In genomic region chr14:100291305-100292075, GRCh38 we compare ENCODE assay signal across 24 cellular contexts. TPM values are rescaled to one million over a fixed set of nuclear protein-coding genes. Genes with fewer than 3 reads are reported as not detected.
DNase-seq lines count a peak whose midpoint lies in the region; ATAC-seq, FAIRE-seq and TF ChIP-seq lines count a peak whose summit lies in the region.
"Had no signal": no experiment of that assay in that cellular context is flagged by ENCODE, and none has a peak within 500 bp of the region (broad histone marks: within the 10 kb centered on the region; RNA-seq: fewer than 3 reads in every experiment).

No MANE protein-coding gene starts in this region.

- no peaks in the 10 kb centered on the region for H3K27me3 ChIP-seq in adrenal gland
- H3K27me3 ChIP-seq in HepG2 (ENCODE audit: control insufficient read depth in 1 of 2, insufficient read depth in 2 of 2, low read length in 2 of 2): no peaks in the 10 kb centered on the region
- H3K27me3 ChIP-seq in thyroid gland: no peaks in the 10 kb centered on the region
- H3K27me3 ChIP-seq: foreskin keratinocyte, hepatocyte had no signal

- H3K27me3 Mint-ChIP-seq in activated naive CD8-positive, alpha-beta T cell treated with anti-CD3 and anti-CD28 coated beads, Interleukin-2, amount 10 ng/mL, durations not matched to agents 7 days and 5 days: no peaks in the 10 kb centered on the region
- no peaks in the 10 kb centered on the region for H3K27me3 Mint-ChIP-seq in activated naive CD8-positive, alpha-beta T cell treated with anti-CD3 and anti-CD28 coated beads, Interleukin-2, amount 50 U/mL, for 24 hours
- H3K27me3 Mint-ChIP-seq in activated T-helper 2 cell treated with anti-CD3 and anti-CD28 coated beads, Interferon-gamma antibody, Interleukin-2, Interleukin-4, amounts not matched to agents 10 μg/mL and 5 μg/mL and 100 μg/mL, durations not matched to agents 14 hours and 24 hours and 36 hours (ENCODE audit: low read depth): no peaks in the 10 kb centered on the region
- H3K27me3 Mint-ChIP-seq: activated CD4-positive, alpha-beta memory T cell treated with anti-CD3 and anti-CD28 coated beads, Interleukin-2, amount 10 ng/mL, durations not matched to agents 7 days and 5 days; activated naive CD4-positive, alpha-beta T cell treated with anti-CD3 and anti-CD28 coated beads, Interleukin-2, amount 10 ng/mL, durations not matched to agents 7 days and 5 days had no signal

- H3K4me3 ChIP-seq in adrenal gland (no peak overlapping the region), HepG2 (replicated peaks in 1 of 3; ENCODE audit: insufficient read depth in 1 of 3, low read depth in 2 of 3, low read length in 3 of 3) (peak overlapping the region in 1 of 3 experiments; percentile 18; a peak in 2 of 6 replicates), thyroid gland (replicated peaks in 1 of 3) (no peak overlapping the region)
- H3K4me3 ChIP-seq: hepatocyte, lung, SK-N-MC had no signal

- intact Hi-C loops in adrenal gland (cut with DNase I) (no loop called here), HepG2 (cut with micrococcal nuclease; ENCODE audit: unreplicated experiment) (loop anchor here (2.0 kb wide), 1 partner anchor 13 kb away; no protein-coding TSS in a partner anchor), thyroid gland (cut with DNase I) (no loop called here)
- intact Hi-C loops in activated T-helper 2 cell treated with anti-CD3 and anti-CD28 coated beads, Interferon-gamma antibody, Interleukin-2, Interleukin-4, amounts not matched to agents 10 μg/mL and 5 μg/mL and 100 μg/mL, durations not matched to agents 14 hours and 24 hours and 36 hours (cut with micrococcal nuclease): no loop called here

- no peak for TF ChIP-seq EP300 in HepG2 (IDR thresholded peaks at IDR 0.05; ENCODE audit: low read depth in 2 of 2, low read length in 2 of 2)
- TF ChIP-seq EP300 in HepG2 (CRISPR knock-in tag; IDR thresholded peaks at IDR 0.05; ENCODE audit: borderline replicate concordance): no peak

- no peak overlapping the region for H3K4me3 Mint-ChIP-seq in activated naive CD8-positive, alpha-beta T cell treated with anti-CD3 and anti-CD28 coated beads, Interleukin-2, amount 10 ng/mL, durations not matched to agents 7 days and 5 days
- no peak overlapping the region for H3K4me3 Mint-ChIP-seq in activated naive CD8-positive, alpha-beta T cell treated with anti-CD3 and anti-CD28 coated beads, Interleukin-2, amount 50 U/mL, for 24 hours
- H3K4me3 Mint-ChIP-seq in activated T-helper 2 cell treated with anti-CD3 and anti-CD28 coated beads, Interferon-gamma antibody, Interleukin-2, Interleukin-4, amounts not matched to agents 10 μg/mL and 5 μg/mL and 100 μg/mL, durations not matched to agents 14 hours and 24 hours and 36 hours (ENCODE audit: low read depth): no peak overlapping the region
- H3K4me3 Mint-ChIP-seq: activated CD4-positive, alpha-beta memory T cell treated with anti-CD3 and anti-CD28 coated beads, Interleukin-2, amount 10 ng/mL, durations not matched to agents 7 days and 5 days; activated naive CD4-positive, alpha-beta T cell treated with anti-CD3 and anti-CD28 coated beads, Interleukin-2, amount 10 ng/mL, durations not matched to agents 7 days and 5 days; immature natural killer cell had no signal

- H3K4me2 ChIP-seq in HepG2 (ENCODE audit: low read depth, low read length): peak overlapping the region; percentile 61
- H3K4me2 ChIP-seq: hepatocyte had no signal

- POLR2A ChIA-PET in activated naive CD8-positive, alpha-beta T cell treated with anti-CD3 and anti-CD28 coated beads, Interleukin-2, amount 10 ng/mL, durations not matched to agents 7 days and 5 days (lab: Charles Lee): interaction anchor here (0.6 kb wide), 1 partner anchor 10 kb away, joined by 3 read pairs; no protein-coding TSS in a partner anchor
- POLR2A ChIA-PET in HepG2 (lab: Yijun Ruan, JAX): interaction anchor here (0.9 to 1.7 kb wide), 5 partner anchors 12 to 86 kb away, joined by 3 to 8 read pairs (median 7); partner anchors contain the start of gene SLC25A29

- H3K9me3 ChIP-seq in adrenal gland (replicated peaks in 1 of 3): no peaks in the 10 kb centered on the region
- H3K9me3 ChIP-seq in HepG2 (ENCODE audit: low read length): no peaks in the 10 kb centered on the region
- H3K9me3 ChIP-seq in thyroid gland: no peaks in the 10 kb centered on the region

- no peaks in the 10 kb centered on the region for H4K20me1 ChIP-seq in HepG2 (ENCODE audit: insufficient read depth, low read length)

- H3K4me1 ChIP-seq in adrenal gland (replicated peaks in 1 of 2) (peaks cover 13 to 25% of the 10 kb centered on the region in 2 donors), HepG2 (ENCODE audit: insufficient read depth, low read length) (peaks cover 67% of the 10 kb centered on the region), thyroid gland (peaks cover 86 to 94% of the 10 kb centered on the region in 2 donors)
- H3K4me1 ChIP-seq: foreskin keratinocyte had no signal

- no peak overlapping the region for H3K27ac Mint-ChIP-seq in activated naive CD8-positive, alpha-beta T cell treated with anti-CD3 and anti-CD28 coated beads, Interleukin-2, amount 10 ng/mL, durations not matched to agents 7 days and 5 days
- no peak overlapping the region for H3K27ac Mint-ChIP-seq in activated naive CD8-positive, alpha-beta T cell treated with anti-CD3 and anti-CD28 coated beads, Interleukin-2, amount 50 U/mL, for 24 hours
- no peak overlapping the region for H3K27ac Mint-ChIP-seq in activated T-helper 2 cell treated with anti-CD3 and anti-CD28 coated beads, Interferon-gamma antibody, Interleukin-2, Interleukin-4, amounts not matched to agents 10 μg/mL and 5 μg/mL and 100 μg/mL, durations not matched to agents 14 hours and 24 hours and 36 hours
- H3K27ac Mint-ChIP-seq: activated CD4-positive, alpha-beta memory T cell treated with anti-CD3 and anti-CD28 coated beads, Interleukin-2, amount 10 ng/mL, durations not matched to agents 7 days and 5 days; activated naive CD4-positive, alpha-beta T cell treated with anti-CD3 and anti-CD28 coated beads, Interleukin-2, amount 10 ng/mL, durations not matched to agents 7 days and 5 days; immature natural killer cell had no signal

- H3K9ac ChIP-seq in HepG2 (ENCODE audit: insufficient read depth, low read depth, low read length): peak overlapping the region; percentile 59

- TF ChIP-seq POLR2A in adrenal gland (IDR thresholded peaks at IDR 0.05): no peak
- no peak for TF ChIP-seq POLR2A in HepG2 (IDR thresholded peaks at IDR 0.05; ENCODE audit: insufficient read depth in 1 of 2, low read depth in 2 of 2, low read length in 2 of 2)
- no peak for TF ChIP-seq POLR2A in thyroid gland (IDR thresholded peaks at IDR 0.05)

- no peak for ATAC-seq in activated naive CD8-positive, alpha-beta T cell treated with anti-CD3 and anti-CD28 coated beads, Interleukin-2, amount 10 ng/mL, durations not matched to agents 7 days and 5 days (ENCODE audit: low read depth)
- no peak for ATAC-seq in activated naive CD8-positive, alpha-beta T cell treated with anti-CD3 and anti-CD28 coated beads, Interleukin-2, amount 50 U/mL, for 24 hours
- ATAC-seq in HepG2: no peak
- no peak for ATAC-seq in HG02623 (IDR thresholded peaks at IDR 0.05; ENCODE audit: unreplicated experiment)
- ATAC-seq: foreskin keratinocyte had no signal

- no peak overlapping the region for H2AFZ ChIP-seq in HepG2 (ENCODE audit: low read length)
- H2AFZ ChIP-seq: hepatocyte had no signal

- no peaks in the 10 kb centered on the region for H3K79me2 ChIP-seq in HepG2 (ENCODE audit: insufficient read depth, low read length)

- no peaks in the 10 kb centered on the region for H3K36me3 Mint-ChIP-seq in activated naive CD8-positive, alpha-beta T cell treated with anti-CD3 and anti-CD28 coated beads, Interleukin-2, amount 10 ng/mL, durations not matched to agents 7 days and 5 days
- no peaks in the 10 kb centered on the region for H3K36me3 Mint-ChIP-seq in activated naive CD8-positive, alpha-beta T cell treated with anti-CD3 and anti-CD28 coated beads, Interleukin-2, amount 50 U/mL, for 24 hours (ENCODE audit: low read depth)
- H3K36me3 Mint-ChIP-seq in activated T-helper 2 cell treated with anti-CD3 and anti-CD28 coated beads, Interferon-gamma antibody, Interleukin-2, Interleukin-4, amounts not matched to agents 10 μg/mL and 5 μg/mL and 100 μg/mL, durations not matched to agents 14 hours and 24 hours and 36 hours (ENCODE audit: low read depth): no peaks in the 10 kb centered on the region
- H3K36me3 Mint-ChIP-seq: activated naive CD4-positive, alpha-beta T cell treated with anti-CD3 and anti-CD28 coated beads, Interleukin-2, amount 10 ng/mL, durations not matched to agents 7 days and 5 days; IgD-negative memory B cell; immature natural killer cell had no signal

- 89 to 98% (median 93%) methylated on average over 5 to 13 of the region's 13 CpGs for WGBS in adrenal gland, 4 donors
- 76% methylated on average over 5 of the region's 13 CpGs for WGBS in HepG2 (ENCODE audit: low lambda C conversion rate)
- 80 to 91% methylated on average over 5 to 8 of the region's 13 CpGs for WGBS in thyroid gland, 2 donors

- H3K4me1 Mint-ChIP-seq in activated naive CD8-positive, alpha-beta T cell treated with anti-CD3 and anti-CD28 coated beads, Interleukin-2, amount 10 ng/mL, durations not matched to agents 7 days and 5 days: no peaks in the 10 kb centered on the region
- no peaks in the 10 kb centered on the region for H3K4me1 Mint-ChIP-seq in activated naive CD8-positive, alpha-beta T cell treated with anti-CD3 and anti-CD28 coated beads, Interleukin-2, amount 50 U/mL, for 24 hours
- no peaks in the 10 kb centered on the region for H3K4me1 Mint-ChIP-seq in activated T-helper 2 cell treated with anti-CD3 and anti-CD28 coated beads, Interferon-gamma antibody, Interleukin-2, Interleukin-4, amounts not matched to agents 10 μg/mL and 5 μg/mL and 100 μg/mL, durations not matched to agents 14 hours and 24 hours and 36 hours (ENCODE audit: low read depth)
- H3K4me1 Mint-ChIP-seq: activated CD4-positive, alpha-beta memory T cell treated with anti-CD3 and anti-CD28 coated beads, Interleukin-2, amount 10 ng/mL, durations not matched to agents 7 days and 5 days had no signal

- no peak for TF ChIP-seq RAD21 in HepG2 (CRISPR knock-in tag; IDR thresholded peaks at IDR 0.05)

- in situ Hi-C loops in HepG2 (cut with HindIII; ENCODE audit: extremely low pct_ligation_motif_present, low pct_unique_long_range_greater_than_20kb) (no loop called here), KBM-7 (cut with MboI; ENCODE audit: low pct_unique_long_range_greater_than_20kb, low sequenced_read_pairs) (no loop called here)

- no TSS peak for BruUV-seq in HepG2 (replicated peaks; lab: Mats Ljungman, UMichigan)

- no peaks in the 10 kb centered on the region for H3K9me3 Mint-ChIP-seq in activated naive CD8-positive, alpha-beta T cell treated with anti-CD3 and anti-CD28 coated beads, Interleukin-2, amount 10 ng/mL, durations not matched to agents 7 days and 5 days
- no peaks in the 10 kb centered on the region for H3K9me3 Mint-ChIP-seq in activated naive CD8-positive, alpha-beta T cell treated with anti-CD3 and anti-CD28 coated beads, Interleukin-2, amount 50 U/mL, for 24 hours
- no peaks in the 10 kb centered on the region for H3K9me3 Mint-ChIP-seq in activated T-helper 2 cell treated with anti-CD3 and anti-CD28 coated beads, Interferon-gamma antibody, Interleukin-2, Interleukin-4, amounts not matched to agents 10 μg/mL and 5 μg/mL and 100 μg/mL, durations not matched to agents 14 hours and 24 hours and 36 hours
- H3K9me3 Mint-ChIP-seq: activated CD4-positive, alpha-beta memory T cell treated with anti-CD3 and anti-CD28 coated beads, Interleukin-2, amount 10 ng/mL, durations not matched to agents 7 days and 5 days; activated naive CD4-positive, alpha-beta T cell treated with anti-CD3 and anti-CD28 coated beads, Interleukin-2, amount 10 ng/mL, durations not matched to agents 7 days and 5 days; IgD-negative memory B cell; immature natural killer cell had no signal

- peak; percentile 21 for DNase-seq in activated naive CD8-positive, alpha-beta T cell treated with anti-CD3 and anti-CD28 coated beads, Interleukin-2, amount 10 ng/mL, durations not matched to agents 7 days and 5 days
- DNase-seq in activated naive CD8-positive, alpha-beta T cell treated with anti-CD3 and anti-CD28 coated beads, Interleukin-2, amount 50 U/mL, for 24 hours: no peak
- DNase-seq in adrenal gland: peak in 4 of 7 donors; percentile 7 to 21 (median 15)
- DNase-seq in HepG2 (ENCODE audit: low spot score): no peak
- no peak for DNase-seq in thyroid gland
- DNase-seq in KBM-7: no peak
- DNase-seq in activated T-helper 2 cell treated with anti-CD3 and anti-CD28 coated beads, Interferon-gamma antibody, Interleukin-2, Interleukin-4, amounts not matched to agents 10 μg/mL and 5 μg/mL and 100 μg/mL, durations not matched to agents 14 hours and 24 hours and 36 hours (ENCODE audit: low spot score): no peak
- DNase-seq: activated CD4-positive, alpha-beta memory T cell treated with anti-CD3 and anti-CD28 coated beads, Interleukin-2, amount 10 ng/mL, durations not matched to agents 7 days and 5 days; activated naive CD4-positive, alpha-beta T cell treated with anti-CD3 and anti-CD28 coated beads, Interleukin-2, amount 10 ng/mL, durations not matched to agents 7 days and 5 days; foreskin keratinocyte; immature natural killer cell; NCI-H1694; NCI-H2171 treated with DMSO at 0.1 percent for 48 hours; NCI-H526 treated with DMSO at 0.1 percent for 48 hours; occipital lobe had no signal

- CTCF ChIA-PET in HepG2 (lab: Yijun Ruan, JAX; ENCODE audit: low intra/inter-chr PET ratio, low total read pairs): no interaction called here

- no peak overlapping the region for H3K27ac ChIP-seq in adrenal gland
- H3K27ac ChIP-seq in HepG2 (ENCODE audit: extremely low read length, insufficient read depth, low read length): peak overlapping the region; percentile 86
- peak overlapping the region; percentile 14 to 93 (median 87) for H3K27ac ChIP-seq in thyroid gland
- H3K27ac ChIP-seq: C4-2B, foreskin keratinocyte, hepatocyte, SK-N-MC had no signal

- H3K36me3 ChIP-seq in adrenal gland (replicated peaks in 1 of 2) (peaks cover 0 to 22% of the 10 kb centered on the region in 2 donors), HepG2 (replicated peaks in 1 of 2; ENCODE audit: control insufficient read depth in 1 of 2, insufficient read depth in 2 of 2, low read length in 2 of 2) (no peaks in the 10 kb centered on the region; a peak in 1 of 5 replicates), thyroid gland (peaks cover 25 to 27% of the 10 kb centered on the region in 2 donors)

- FAIRE-seq in HepG2 (lab: Jason Lieb, UNC): no peak
- FAIRE-seq: astrocyte had no signal

- TF ChIP-seq CTCF in adrenal gland (IDR thresholded peaks at IDR 0.05) (no peak), HepG2 (CRISPR knock-in tag; IDR thresholded peaks at IDR 0.05) (no peak), thyroid gland (IDR thresholded peaks at IDR 0.05) (no peak)

RNA-seq across cellular contexts. Expression of gene SLC25A29, which starts 14.8 kb away (rescaled TPM):
- total RNA-seq in activated naive CD8-positive, alpha-beta T cell treated with anti-CD3 and anti-CD28 coated beads, Interleukin-2, amount 10 ng/mL, durations not matched to agents 7 days and 5 days: 10 to 100 TPM; 17.3 to 18.1 TPM
- 100 to 1,000 TPM in 2 of 8 donors, 10 to 100 TPM in 6; 34.4 to 118 (median 88.4) TPM for total RNA-seq in adrenal gland
- polyA plus RNA-seq in adrenal gland: 100 to 1,000 TPM in 2 of 3 donors, 1 to 10 TPM in 1; 9.0 to 277 (median 150) TPM
- 9.6 and 17.2 TPM in 2 replicates for total RNA-seq in HepG2 (2016; rRNA removed; fragmentation: Illumina TruSeq; extraction: Trizol)
- total RNA-seq in HepG2 (2016; cell fraction: cytosol; rRNA removed; fragmentation: Illumina TruSeq; extraction: Trizol; ENCODE audit: low read depth): 2.4 and 2.6 TPM in 2 replicates
- 9.5 and 17.7 TPM in 2 replicates for total RNA-seq in HepG2 (2016; cell fraction: insoluble cytoplasmic fraction; rRNA removed; fragmentation: Illumina TruSeq; extraction: Trizol)
- total RNA-seq in HepG2 (2016; cell fraction: membrane; rRNA removed; fragmentation: Illumina TruSeq; extraction: Trizol): 6.9 and 7.4 TPM in 2 replicates
- 15.9 and 18.2 TPM in 2 replicates for total RNA-seq in HepG2 (2016; cell fraction: nucleus; rRNA removed; fragmentation: Illumina TruSeq; extraction: Trizol)
- polyA plus RNA-seq in HepG2 (2011; rRNA removed): 12.2 and 16.1 TPM in 2 replicates
- 6.9 and 11.5 TPM in 2 replicates for polyA plus RNA-seq in HepG2 (2011; cell fraction: cytosol; rRNA removed)
- 98.4 and 122 TPM in 2 replicates for polyA plus RNA-seq in HepG2 (2011; cell fraction: nucleus; rRNA removed)
- polyA plus RNA-seq in HepG2 (2012): 6.9 and 8.5 TPM in 2 replicates
- 1.4 and 1.6 TPM in 2 replicates for polyA plus RNA-seq in HepG2 (2016; cell fraction: cytosol; fragmentation: Illumina TruSeq; extraction: Trizol; ENCODE audit: low read depth)
- 8.9 and 9.4 TPM in 2 replicates for polyA plus RNA-seq in HepG2 (2016; cell fraction: insoluble cytoplasmic fraction; fragmentation: Illumina TruSeq; extraction: Trizol; ENCODE audit: low read depth)
- 3.8 and 4.2 TPM in 2 replicates for polyA plus RNA-seq in HepG2 (2016; cell fraction: membrane; fragmentation: Illumina TruSeq; extraction: Trizol; ENCODE audit: low read depth)
- polyA plus RNA-seq in HepG2 (2016; cell fraction: nucleus; fragmentation: Illumina TruSeq; extraction: Trizol; ENCODE audit: insufficient read depth, low read depth): 47.1 and 52.2 TPM in 2 replicates
- polyA minus RNA-seq in HepG2 (2011; rRNA and poly(A)+ RNA removed; ENCODE audit: low replicate concordance): 9.4 and 18.9 TPM in 2 replicates
- polyA minus RNA-seq in HepG2 (2011; cell fraction: cytosol; rRNA and poly(A)+ RNA removed): 4.6 and 8.4 TPM in 2 replicates
- polyA minus RNA-seq in HepG2 (2011; cell fraction: nucleus; rRNA and poly(A)+ RNA removed): 9.1 and 11.2 TPM in 2 replicates
- total RNA-seq in thyroid gland: 100 to 1,000 TPM; 354 to 606 (median 433) TPM
- 37.0 and 38.8 TPM in 2 replicates for total RNA-seq in activated T-helper 2 cell treated with anti-CD3 and anti-CD28 coated beads, Interferon-gamma antibody, Interleukin-2, Interleukin-4, amounts not matched to agents 10 μg/mL and 5 μg/mL and 100 μg/mL, durations not matched to agents 14 hours and 24 hours and 36 hours

RNA-seq across cellular contexts. Expression of gene SLC25A47, which starts 31.6 kb away (rescaled TPM):
- total RNA-seq in activated naive CD8-positive, alpha-beta T cell treated with anti-CD3 and anti-CD28 coated beads, Interleukin-2, amount 10 ng/mL, durations not matched to agents 7 days and 5 days: not detected
- total RNA-seq in adrenal gland (under 1 TPM in 1 of 8 donors, not detected in 7; 0.14 TPM), HepG2 (2016; rRNA removed; fragmentation: Illumina TruSeq; extraction: Trizol) (0.87 and 1.0 TPM in 2 replicates), thyroid gland (not detected)
- polyA plus RNA-seq in adrenal gland (under 1 TPM in 1 of 3 donors, not detected in 2; 0.07 TPM), HepG2 (2011; rRNA removed) (1.7 and 7.6 TPM in 2 replicates)
- total RNA-seq in HepG2 (2016; cell fraction: cytosol; rRNA removed; fragmentation: Illumina TruSeq; extraction: Trizol; ENCODE audit: low read depth): 0.71 and 1.5 TPM in 2 replicates
- total RNA-seq in HepG2 (2016; cell fraction: insoluble cytoplasmic fraction; rRNA removed; fragmentation: Illumina TruSeq; extraction: Trizol): 0.88 and 0.95 TPM in 2 replicates
- 0.53 and 1.1 TPM in 2 replicates for total RNA-seq in HepG2 (2016; cell fraction: membrane; rRNA removed; fragmentation: Illumina TruSeq; extraction: Trizol)
- 0.47 and 0.65 TPM in 2 replicates for total RNA-seq in HepG2 (2016; cell fraction: nucleus; rRNA removed; fragmentation: Illumina TruSeq; extraction: Trizol)
- polyA plus RNA-seq in HepG2 (2011; cell fraction: cytosol; rRNA removed): 3.2 and 4.5 TPM in 2 replicates
- polyA plus RNA-seq in HepG2 (2011; cell fraction: nucleus; rRNA removed): 4.2 and 9.5 TPM in 2 replicates
- 6.6 and 11.5 TPM in 2 replicates for polyA plus RNA-seq in HepG2 (2012)
- polyA plus RNA-seq in HepG2 (2016; cell fraction: cytosol; fragmentation: Illumina TruSeq; extraction: Trizol; ENCODE audit: low read depth): 0.17 and 0.24 TPM in 2 replicates
- 0.51 and 0.54 TPM in 2 replicates for polyA plus RNA-seq in HepG2 (2016; cell fraction: insoluble cytoplasmic fraction; fragmentation: Illumina TruSeq; extraction: Trizol; ENCODE audit: low read depth)
- 0.41 and 0.42 TPM in 2 replicates for polyA plus RNA-seq in HepG2 (2016; cell fraction: membrane; fragmentation: Illumina TruSeq; extraction: Trizol; ENCODE audit: low read depth)
- 0.53 and 0.61 TPM in 2 replicates for polyA plus RNA-seq in HepG2 (2016; cell fraction: nucleus; fragmentation: Illumina TruSeq; extraction: Trizol; ENCODE audit: insufficient read depth, low read depth)
- 4.3 TPM in 1 of 2 replicates, not detected in the other for polyA minus RNA-seq in HepG2 (2011; rRNA and poly(A)+ RNA removed; ENCODE audit: low replicate concordance)
- polyA minus RNA-seq in HepG2 (2011; cell fraction: cytosol; rRNA and poly(A)+ RNA removed): 2.3 and 3.1 TPM in 2 replicates
- polyA minus RNA-seq in HepG2 (2011; cell fraction: nucleus; rRNA and poly(A)+ RNA removed): 0.52 and 1.5 TPM in 2 replicates
- total RNA-seq in activated T-helper 2 cell treated with anti-CD3 and anti-CD28 coated beads, Interferon-gamma antibody, Interleukin-2, Interleukin-4, amounts not matched to agents 10 μg/mL and 5 μg/mL and 100 μg/mL, durations not matched to agents 14 hours and 24 hours and 36 hours: not detected in 2 replicates
- total RNA-seq: activated CD4-positive, alpha-beta memory T cell treated with anti-CD3 and anti-CD28 coated beads, Interleukin-2, amount 10 ng/mL, durations not matched to agents 7 days and 5 days; astrocyte; foreskin keratinocyte; H4; occipital lobe; urinary bladder had no signal
- polyA plus RNA-seq: foreskin keratinocyte, IgD-negative memory B cell, immature natural killer cell had no signal

RNA-seq across cellular contexts. Expression of gene YY1, which starts 52.5 kb away (rescaled TPM):
- 10 to 100 TPM; 86.4 to 89.6 TPM for total RNA-seq in activated naive CD8-positive, alpha-beta T cell treated with anti-CD3 and anti-CD28 coated beads, Interleukin-2, amount 10 ng/mL, durations not matched to agents 7 days and 5 days
- total RNA-seq in adrenal gland (10 to 100 TPM; 44.3 to 79.7 (median 57.4) TPM), HepG2 (2016; rRNA removed; fragmentation: Illumina TruSeq; extraction: Trizol) (62.8 and 68.1 TPM in 2 replicates), thyroid gland (10 to 100 TPM; 50.0 to 67.4 (median 55.6) TPM)
- polyA plus RNA-seq in adrenal gland (10 to 100 TPM; 20.1 to 57.3 (median 32.7) TPM), HepG2 (2011; rRNA removed) (23.9 and 29.4 TPM in 2 replicates)
- total RNA-seq in HepG2 (2016; cell fraction: cytosol; rRNA removed; fragmentation: Illumina TruSeq; extraction: Trizol; ENCODE audit: low read depth): 18.9 and 19.0 TPM in 2 replicates
- 58.6 and 68.6 TPM in 2 replicates for total RNA-seq in HepG2 (2016; cell fraction: insoluble cytoplasmic fraction; rRNA removed; fragmentation: Illumina TruSeq; extraction: Trizol)
- total RNA-seq in HepG2 (2016; cell fraction: membrane; rRNA removed; fragmentation: Illumina TruSeq; extraction: Trizol): 65.4 and 80.0 TPM in 2 replicates
- 38.0 and 40.7 TPM in 2 replicates for total RNA-seq in HepG2 (2016; cell fraction: nucleus; rRNA removed; fragmentation: Illumina TruSeq; extraction: Trizol)
- 13.8 and 18.5 TPM in 2 replicates for polyA plus RNA-seq in HepG2 (2011; cell fraction: cytosol; rRNA removed)
- 23.8 and 24.4 TPM in 2 replicates for polyA plus RNA-seq in HepG2 (2011; cell fraction: nucleus; rRNA removed)
- polyA plus RNA-seq in HepG2 (2012): 43.4 and 54.0 TPM in 2 replicates
- polyA plus RNA-seq in HepG2 (2016; cell fraction: cytosol; fragmentation: Illumina TruSeq; extraction: Trizol; ENCODE audit: low read depth): 29.1 and 32.3 TPM in 2 replicates
- 93.6 and 111 TPM in 2 replicates for polyA plus RNA-seq in HepG2 (2016; cell fraction: insoluble cytoplasmic fraction; fragmentation: Illumina TruSeq; extraction: Trizol; ENCODE audit: low read depth)
- polyA plus RNA-seq in HepG2 (2016; cell fraction: membrane; fragmentation: Illumina TruSeq; extraction: Trizol; ENCODE audit: low read depth): 65.2 and 73.0 TPM in 2 replicates
- 82.8 and 91.4 TPM in 2 replicates for polyA plus RNA-seq in HepG2 (2016; cell fraction: nucleus; fragmentation: Illumina TruSeq; extraction: Trizol; ENCODE audit: insufficient read depth, low read depth)
- 24.4 and 42.6 TPM in 2 replicates for polyA minus RNA-seq in HepG2 (2011; rRNA and poly(A)+ RNA removed; ENCODE audit: low replicate concordance)
- 17.8 and 23.1 TPM in 2 replicates for polyA minus RNA-seq in HepG2 (2011; cell fraction: cytosol; rRNA and poly(A)+ RNA removed)
- 36.4 and 41.8 TPM in 2 replicates for polyA minus RNA-seq in HepG2 (2011; cell fraction: nucleus; rRNA and poly(A)+ RNA removed)
- 105 TPM in 2 replicates for total RNA-seq in activated T-helper 2 cell treated with anti-CD3 and anti-CD28 coated beads, Interferon-gamma antibody, Interleukin-2, Interleukin-4, amounts not matched to agents 10 μg/mL and 5 μg/mL and 100 μg/mL, durations not matched to agents 14 hours and 24 hours and 36 hours

Comparison
In these comparisons a context has a peak if more than half of its experiments do, and no peak if none do; other contexts are left out.
1. DNase-seq: peak in activated naive CD8-positive, alpha-beta T cell treated with anti-CD3 and anti-CD28 coated beads, Interleukin-2, amount 10 ng/mL, durations not matched to agents 7 days and 5 days (single experiment) and adrenal gland (4 of 7); none in activated naive CD8-positive, alpha-beta T cell treated with anti-CD3 and anti-CD28 coated beads, Interleukin-2, amount 50 U/mL, for 24 hours (single experiment), HepG2 (single experiment), thyroid gland (0 of 2), KBM-7 (single experiment) and activated T-helper 2 cell treated with anti-CD3 and anti-CD28 coated beads, Interferon-gamma antibody, Interleukin-2, Interleukin-4, amounts not matched to agents 10 μg/mL and 5 μg/mL and 100 μg/mL, durations not matched to agents 14 hours and 24 hours and 36 hours (single experiment).
2. H3K27ac ChIP-seq: peak in HepG2 (single experiment) and thyroid gland (3 of 3); none in adrenal gland (0 of 5).